8 cellular contexts compared by ENCODE assay signal in the genomic region with DNA sequence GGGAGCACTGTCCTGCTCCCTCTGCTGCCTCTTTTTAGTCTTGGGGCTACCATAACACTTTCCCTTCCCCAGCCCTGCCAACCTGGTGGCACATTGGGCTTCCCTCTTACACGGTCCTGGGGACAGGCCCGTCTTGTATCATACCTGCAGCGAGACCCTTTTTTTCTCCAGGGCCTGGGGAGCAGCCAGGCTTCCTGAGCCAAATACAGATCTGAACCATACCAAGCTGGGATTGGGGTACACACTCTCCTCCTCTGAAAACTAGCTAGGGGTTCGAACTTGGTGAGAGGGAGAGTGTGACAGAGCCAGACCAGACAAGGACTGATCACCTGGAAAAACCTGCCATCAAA.
A peak's percentile ranks its signal among the peaks of the same experiment; 100 is the strongest.
DNase-seq lines count a peak whose midpoint lies in the region; ATAC-seq, FAIRE-seq and TF ChIP-seq lines count a peak whose summit lies in the region.
"Not testable (repeated sequence)": the region's sequence is repeated elsewhere in the genome, so short reads cannot be mapped to it uniquely, and the experiment has no call there.

No MANE protein-coding gene starts in this region.

- not testable (repeated sequence) for H2AFZ ChIP-seq in H1 (ENCODE audit: low read length)

- not testable (repeated sequence) for FAIRE-seq in H1 (lab: Jason Lieb, UNC)

- not testable (repeated sequence) for H3K9me3 ChIP-seq in CD4-positive, alpha-beta memory T cell (ENCODE audit: control insufficient read depth in 1 of 2, low read length in 2 of 2); H1 (ENCODE audit: insufficient read depth in 2 of 2, low read depth in 1 of 2, low read length in 1 of 2); psoas muscle; upper lobe of right lung

- peaks cover 20% of the 10 kb centered on the region for H3K4me1 ChIP-seq in CD4-positive, alpha-beta memory T cell (ENCODE audit: insufficient read depth, low read length)
- H3K4me1 ChIP-seq in H1 (replicated peaks in 1 of 4; ENCODE audit: control insufficient read depth in 3 of 4, insufficient read depth in 4 of 4, low read length in 3 of 4): peaks cover 2 to 26% (median 11%) of the 10 kb centered on the region in 4 experiments; a peak in 6 of 7 replicates
- not testable (repeated sequence) for H3K4me1 ChIP-seq in psoas muscle, upper lobe of right lung

- DNase-seq in CD4-positive, alpha-beta memory T cell; WTC11 (ENCODE audit: low spot score); H1 (ENCODE audit: low read depth in 1 of 2, low spot score in 2 of 2); mesothelial cell of epicardium (ENCODE audit: low spot score in 2 of 2, unreplicated experiment in 2 of 2); psoas muscle; upper lobe of right lung: not testable (repeated sequence)

- H2BK20ac ChIP-seq in H1 (ENCODE audit: low read length): 0 out of 2 replicates have a peak overlapping the region, but pooled peaks have one; percentile 61

- H3K18ac ChIP-seq in H1 (ENCODE audit: extremely low read depth, low read length): not testable (repeated sequence)

- TF ChIP-seq RAD21 in H1 (IDR thresholded peaks at IDR 0.05 in 1 of 2, conservative IDR thresholded peaks at IDR 0.05 in 1 of 2; ENCODE audit: low read depth in 2 of 2, low read length in 2 of 2): not testable (repeated sequence)

- not testable (repeated sequence) for H3K27me3 ChIP-seq in CD4-positive, alpha-beta memory T cell (ENCODE audit: insufficient read depth, low read length); H1 (replicated peaks in 1 of 4; ENCODE audit: control insufficient read depth in 3 of 4, extremely low read depth in 1 of 4, insufficient read depth in 3 of 4, low read length in 3 of 4); psoas muscle (ENCODE audit: insufficient read depth in 3 of 3, low read length in 2 of 3); upper lobe of right lung

- 0 out of 2 replicates have a peak overlapping the region, but pooled peaks have one; percentile 90 for H2AK5ac ChIP-seq in H1 (ENCODE audit: low read depth, low read length)

- H3K4me1 Mint-ChIP-seq in CD4-positive, alpha-beta memory T cell: peaks cover 8 to 30% (median 19%) of the 10 kb centered on the region in 4 donors
- H3K4me1 Mint-ChIP-seq in IgD-negative memory B cell: peaks cover 12 to 20% (median 12%) of the 10 kb centered on the region in 3 donors
- H3K4me1 Mint-ChIP-seq in WTC11: peaks cover 37% of the 10 kb centered on the region
- H3K4me1 Mint-ChIP-seq in activated naive CD4-positive, alpha-beta T cell treated with anti-CD3 and anti-CD28 coated beads, Interleukin-2, amount 50 U/mL, for 24 hours: peaks cover 27% of the 10 kb centered on the region
- peaks cover 20% of the 10 kb centered on the region for H3K4me1 Mint-ChIP-seq in mesothelial cell of epicardium

- not testable (repeated sequence) for H3K23ac ChIP-seq in H1 (ENCODE audit: insufficient read length)

- not testable (repeated sequence) for H4K20me1 ChIP-seq in H1 (replicated peaks in 1 of 2; ENCODE audit: control insufficient read depth in 1 of 2, insufficient read depth in 2 of 2, low read length in 2 of 2)

- not testable (repeated sequence) for H3K9me3 Mint-ChIP-seq in CD4-positive, alpha-beta memory T cell; IgD-negative memory B cell; WTC11; activated naive CD4-positive, alpha-beta T cell treated with anti-CD3 and anti-CD28 coated beads, Interleukin-2, amount 50 U/mL, for 24 hours; mesothelial cell of epicardium

- peak overlapping the region; percentile 98 to 100 (median 100) for H3K27ac Mint-ChIP-seq in CD4-positive, alpha-beta memory T cell
- peak overlapping the region; percentile 95 to 100 (median 99) for H3K27ac Mint-ChIP-seq in IgD-negative memory B cell
- H3K27ac Mint-ChIP-seq in WTC11: peak overlapping the region; percentile 99
- H3K27ac Mint-ChIP-seq in activated naive CD4-positive, alpha-beta T cell treated with anti-CD3 and anti-CD28 coated beads, Interleukin-2, amount 50 U/mL, for 24 hours: peak overlapping the region; percentile 99
- peak overlapping the region; percentile 100 for H3K27ac Mint-ChIP-seq in mesothelial cell of epicardium

- TF ChIP-seq POLR2A in H1 (IDR thresholded peaks at IDR 0.05; ENCODE audit: control extremely low read depth in 1 of 2, low read depth in 2 of 2, low read length in 2 of 2): not testable (repeated sequence)

- H2BK120ac ChIP-seq in H1 (replicated peaks; ENCODE audit: low read depth, low read length): not testable (repeated sequence)

- H3K14ac ChIP-seq in H1 (ENCODE audit: insufficient read length): not testable (repeated sequence)

- not testable (repeated sequence) for ATAC-seq in WTC11, psoas muscle, upper lobe of right lung

- intact Hi-C loops in CD4-positive, alpha-beta memory T cell (cut with micrococcal nuclease): loop anchor here (10.0 kb wide), 1 partner anchor 191 kb away; no protein-coding TSS in a partner anchor
- intact Hi-C loops in psoas muscle (cut with DNase I); upper lobe of right lung (cut with DNase I): not testable (repeated sequence)

- H4K5ac ChIP-seq in H1 (ENCODE audit: insufficient read length, low read depth, low read length): not testable (repeated sequence)

- not testable (repeated sequence) for H3K56ac ChIP-seq in H1 (replicated peaks; ENCODE audit: insufficient read length, low read depth, low read length)

- H3K4ac ChIP-seq in H1 (replicated peaks; ENCODE audit: insufficient read length, low read depth, low read length): not testable (repeated sequence)

- not testable (repeated sequence) for H3K4me3 ChIP-seq in CD4-positive, alpha-beta memory T cell (ENCODE audit: low read length in 2 of 2); H1 (ENCODE audit: extremely low read depth in 1 of 4, insufficient read depth in 2 of 4, low read depth in 3 of 4, low read length in 4 of 4); upper lobe of right lung
- peak overlapping the region; percentile 89 for H3K4me3 ChIP-seq in psoas muscle

- peak overlapping the region; percentile 44; the same call in 1 of the 2 replicates for H2BK5ac ChIP-seq in H1 (ENCODE audit: low read depth, low read length)

- CTCF ChIA-PET in CD4-positive, alpha-beta memory T cell (lab: Charles Lee; ENCODE audit: partially characterized antibody): not testable (repeated sequence)
- CTCF ChIA-PET in WTC11 (lab: Charles Lee) (interaction anchor here (1.3 to 2.5 kb wide), 2 partner anchors 59 to 150 kb away, joined by 3 to 15 read pairs; a partner anchor contains a TSS), H1 (lab: Charles Lee; ENCODE audit: partially characterized antibody) (interaction anchor here (0.7 to 1.2 kb wide), 2 partner anchors 49 to 80 kb away, joined by 3 read pairs; no protein-coding TSS in a partner anchor)

- peak overlapping the region; percentile 84; the same call in 1 of the 2 replicates for H2BK12ac ChIP-seq in H1 (ENCODE audit: low read depth, low read length)

- not testable (repeated sequence) for H3K36me3 ChIP-seq in CD4-positive, alpha-beta memory T cell (ENCODE audit: insufficient read depth, low read length); H1 (ENCODE audit: control insufficient read depth in 2 of 4, insufficient read depth in 4 of 4, low read length in 3 of 4); psoas muscle (ENCODE audit: insufficient read depth in 1 of 2, low read depth in 1 of 2); upper lobe of right lung

- H2BK15ac ChIP-seq in H1 (ENCODE audit: low read length): not testable (repeated sequence)

- not testable (repeated sequence) for TF ChIP-seq EP300 in H1 (IDR thresholded peaks at IDR 0.05; ENCODE audit: borderline replicate concordance in 1 of 2, low read depth in 2 of 2, low read length in 2 of 2)

- H3K79me2 ChIP-seq in H1 (ENCODE audit: control insufficient read depth in 1 of 2, insufficient read depth in 2 of 2, low read length in 2 of 2): not testable (repeated sequence)

- not testable (repeated sequence) for H3K36me3 Mint-ChIP-seq in CD4-positive, alpha-beta memory T cell; IgD-negative memory B cell; WTC11; activated naive CD4-positive, alpha-beta T cell treated with anti-CD3 and anti-CD28 coated beads, Interleukin-2, amount 50 U/mL, for 24 hours; mesothelial cell of epicardium

- H3K4me3 Mint-ChIP-seq in CD4-positive, alpha-beta memory T cell: peak overlapping the region; percentile 49 to 99 (median 76)
- H3K4me3 Mint-ChIP-seq in IgD-negative memory B cell (peak overlapping the region; percentile 68 to 95 (median 90)), WTC11 (peak overlapping the region; percentile 92), mesothelial cell of epicardium (peak overlapping the region; percentile 97)
- peak overlapping the region; percentile 99 for H3K4me3 Mint-ChIP-seq in activated naive CD4-positive, alpha-beta T cell treated with anti-CD3 and anti-CD28 coated beads, Interleukin-2, amount 50 U/mL, for 24 hours

- 97% methylated on average over 4 of the region's 4 CpGs; no CpG with 5 or more reads in 1 of the 2 experiments for WGBS in H1 (ENCODE audit: extremely low coverage in 1 of 2, insufficient coverage in 1 of 2, insufficient read length in 1 of 2, insufficient replicate concordance in 2 of 2, low coverage in 1 of 2, low lambda C conversion rate in 2 of 2, missing lambda C conversion rate in 1 of 2), 2 experiments
- 84 to 88% (median 85%) methylated on average over 4 of the region's 4 CpGs for WGBS in psoas muscle, 3 donors

- peak overlapping the region; percentile 99; the same call in 1 of the 2 replicates for H4K8ac ChIP-seq in H1 (ENCODE audit: extremely low read depth, insufficient read depth, low read length)

- H3K4me2 ChIP-seq in H1 (ENCODE audit: insufficient read depth in 1 of 2, low read depth in 2 of 2, low read length in 2 of 2): peak overlapping the region in 1 of 2 experiments; percentile 81; a peak in 2 of 4 replicates

- H3K27me3 Mint-ChIP-seq in CD4-positive, alpha-beta memory T cell; IgD-negative memory B cell; WTC11 (ENCODE audit: low read depth); activated naive CD4-positive, alpha-beta T cell treated with anti-CD3 and anti-CD28 coated beads, Interleukin-2, amount 50 U/mL, for 24 hours; mesothelial cell of epicardium (ENCODE audit: low read depth): not testable (repeated sequence)

- not testable (repeated sequence) for TF ChIP-seq CTCF in WTC11 (IDR thresholded peaks at IDR 0.05); H1 (IDR thresholded peaks at IDR 0.05; ENCODE audit: control extremely low read depth in 1 of 3, insufficient read depth in 1 of 3, low read depth in 1 of 3, low read length in 3 of 3); mesothelial cell of epicardium (IDR thresholded peaks at IDR 0.05; ENCODE audit: unreplicated experiment); psoas muscle (IDR thresholded peaks at IDR 0.05); upper lobe of right lung (IDR thresholded peaks at IDR 0.05)

- not testable (repeated sequence) for H4K91ac ChIP-seq in H1 (replicated peaks; ENCODE audit: insufficient read length, low read length)

- H3K23me2 ChIP-seq in H1 (ENCODE audit: low read depth, low read length): not testable (repeated sequence)

- H3K79me1 ChIP-seq in H1 (ENCODE audit: low read depth, low read length): not testable (repeated sequence)

- peak overlapping the region in 1 of 4 experiments; percentile 97; a peak in 3 of 7 replicates for H3K9ac ChIP-seq in H1 (replicated peaks in 1 of 4; ENCODE audit: extremely low read depth in 1 of 4, low read depth in 3 of 4, low read length in 3 of 4)

- POLR2A ChIA-PET in CD4-positive, alpha-beta memory T cell (lab: Charles Lee; ENCODE audit: partially characterized antibody): interaction anchor here (1.0 kb wide), 1 partner anchor 76 kb away, joined by 3 read pairs; no protein-coding TSS in a partner anchor
- POLR2A ChIA-PET in WTC11 (lab: Charles Lee): not testable (repeated sequence)
- POLR2A ChIA-PET in H1 (lab: Charles Lee; ENCODE audit: partially characterized antibody): interaction anchor here (1.2 to 2.9 kb wide), 3 partner anchors 17 to 149 kb away, joined by 3 to 16 read pairs (median 3); a partner anchor contains a TSS

- H3K27ac ChIP-seq in CD4-positive, alpha-beta memory T cell (ENCODE audit: low read depth, low read length): not testable (repeated sequence)
- H3K27ac ChIP-seq in H1 (ENCODE audit: low read depth, low read length) (peak overlapping the region; percentile 97), psoas muscle (peak overlapping the region; percentile 96), upper lobe of right lung (peak overlapping the region; percentile 95)
